10 cellular contexts compared by ENCODE assay signal in the genomic region with DNA sequence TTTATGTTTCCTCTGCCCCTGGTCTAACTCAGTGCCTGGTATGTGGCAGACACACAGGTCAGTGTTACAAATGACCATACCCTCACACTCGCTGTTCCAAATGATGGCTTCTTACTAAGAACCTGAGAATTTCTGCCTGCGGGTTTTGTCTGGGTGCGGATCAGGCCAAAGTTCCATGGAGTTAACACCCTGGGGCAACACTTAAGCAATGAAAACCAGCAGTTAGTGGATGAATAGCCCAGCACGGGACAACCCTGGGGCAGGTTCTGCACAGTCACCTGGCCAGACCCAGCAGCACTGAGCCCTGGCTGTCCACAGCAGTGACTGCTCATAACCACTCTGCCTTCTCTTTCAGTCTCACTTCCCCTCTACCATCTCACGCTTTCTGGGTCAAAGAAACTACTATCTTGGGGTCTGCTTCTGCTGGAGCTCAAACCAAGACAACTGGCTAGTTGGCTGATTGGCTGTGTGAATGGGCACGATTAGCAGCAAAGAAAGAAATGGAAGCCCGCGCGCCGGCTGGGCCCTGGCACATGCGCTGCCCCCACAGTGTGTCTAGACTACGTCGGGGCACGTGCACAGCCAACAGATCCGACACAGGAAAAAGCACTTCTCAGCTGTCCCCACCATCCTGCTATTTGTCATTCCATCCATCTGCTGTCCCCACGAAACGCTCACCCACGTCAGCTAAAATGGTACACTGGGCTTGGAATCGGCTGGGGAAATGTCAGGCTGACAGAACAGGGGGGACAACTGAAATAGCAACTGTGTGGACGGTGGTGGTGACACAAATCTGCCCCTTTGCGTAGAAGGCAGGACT. TPM values are rescaled to one million over a fixed set of nuclear protein-coding genes. Genes with fewer than 3 reads are reported as not detected.
A peak's percentile ranks its signal among the peaks of the same experiment; 100 is the strongest.
DNase-seq lines count a peak whose midpoint lies in the region; ATAC-seq and TF ChIP-seq lines count a peak whose summit lies in the region.
"Had no signal": no experiment of that assay in that cellular context is flagged by ENCODE, and none has a peak within 500 bp of the region (broad histone marks: within the 10 kb centered on the region; RNA-seq: fewer than 3 reads in every experiment).

No MANE protein-coding gene starts in this region.

- H3K79me1 ChIP-seq in mesendoderm (ENCODE audit: low read length): no peaks in the 10 kb centered on the region

- no peak overlapping the region for H2BK5ac ChIP-seq in mesendoderm (ENCODE audit: low read length)

- CTCF ChIA-PET in MCF 10A (lab: Yijun Ruan, JAX): interaction anchor here (1.5 to 1.7 kb wide), 2 partner anchors 9 to 11 kb away, joined by 3 to 5 read pairs; no protein-coding TSS in a partner anchor

- no peak overlapping the region for H2BK120ac ChIP-seq in mesendoderm (ENCODE audit: low read depth, low read length)

- H3K9ac ChIP-seq in mesendoderm (ENCODE audit: low read length): no peak overlapping the region

- H3K4me2 ChIP-seq in mesendoderm (ENCODE audit: low read length): no peak overlapping the region

- H2AK5ac ChIP-seq in mesendoderm (ENCODE audit: low read length): no peak overlapping the region

- H3K18ac ChIP-seq in mesendoderm (ENCODE audit: low read length): no peak overlapping the region

- no peaks in the 10 kb centered on the region for H3K4me1 ChIP-seq in mesendoderm (ENCODE audit: control insufficient read depth, low read depth, low read length)

- no peak overlapping the region for H4K8ac ChIP-seq in mesendoderm (ENCODE audit: low read depth, low read length)

- BruUV-seq in MCF 10A (replicated peaks; lab: Mats Ljungman, UMichigan): no TSS peak

- intact Hi-C loops in MCF 10A (cut with micrococcal nuclease): no loop called here

- no CpG with 5 or more reads among the region's 21 CpGs for WGBS in mesendoderm (ENCODE audit: extremely low coverage, insufficient coverage, low lambda C conversion rate)

- H3K4me3 ChIP-seq in mesendoderm (ENCODE audit: low read length): no peak overlapping the region
- H3K4me3 ChIP-seq: gastrocnemius medialis had no signal

- no peak overlapping the region for H3K27ac ChIP-seq in mesendoderm (ENCODE audit: low read depth, low read length)

- H3K56ac ChIP-seq in mesendoderm (ENCODE audit: low read length): no peak overlapping the region

- no peak overlapping the region for H3K4me3 Mint-ChIP-seq in MCF 10A (ENCODE audit: unreplicated experiment)
- H3K4me3 Mint-ChIP-seq: activated naive CD4-positive, alpha-beta T cell treated with anti-CD3 and anti-CD28 coated beads for 36 hours had no signal

- H3K9me3 Mint-ChIP-seq in MCF 10A (ENCODE audit: unreplicated experiment): no peaks in the 10 kb centered on the region
- H3K9me3 Mint-ChIP-seq: activated naive CD4-positive, alpha-beta T cell treated with anti-CD3 and anti-CD28 coated beads for 36 hours had no signal

- no peaks in the 10 kb centered on the region for H3K36me3 ChIP-seq in mesendoderm (ENCODE audit: control insufficient read depth, insufficient read depth, low read length)
- H3K36me3 ChIP-seq: gastrocnemius medialis had no signal

- H3K36me3 Mint-ChIP-seq in MCF 10A (ENCODE audit: insufficient read depth, unreplicated experiment): no peaks in the 10 kb centered on the region

- TF ChIP-seq CTCF in MCF 10A (IDR thresholded peaks at IDR 0.05; ENCODE audit: unreplicated experiment): no peak

- H3K4ac ChIP-seq in mesendoderm (ENCODE audit: low read depth, low read length): no peak overlapping the region

- H3K27me3 Mint-ChIP-seq in MCF 10A (ENCODE audit: insufficient read depth, unreplicated experiment): no peaks in the 10 kb centered on the region

- POLR2A ChIA-PET in MCF 10A (lab: Yijun Ruan, JAX): interaction anchor here (0.6 kb wide), 1 partner anchor 353 kb away, joined by 3 read pairs; no protein-coding TSS in a partner anchor

- H3K23ac ChIP-seq in mesendoderm (ENCODE audit: low read length): no peak overlapping the region

- H3K27ac Mint-ChIP-seq in MCF 10A (ENCODE audit: low read depth, unreplicated experiment): no peak overlapping the region
- H3K27ac Mint-ChIP-seq: activated naive CD4-positive, alpha-beta T cell treated with anti-CD3 and anti-CD28 coated beads for 36 hours had no signal

- DNase-seq in mesendoderm: peak; percentile 75
- no peak for DNase-seq in stimulated activated CD4-positive, alpha-beta T cell treated with anti-CD3 and anti-CD28 coated beads, Interleukin-15, amount 100 ng/mL, for 24 hours
- no peak for DNase-seq in MCF 10A (ENCODE audit: unreplicated experiment)
- DNase-seq in activated CD4-positive, CD25-positive, alpha-beta regulatory T cell (lab: John Stamatoyannopoulos, UW): no peak
- no peak for DNase-seq in NCI-H2107 treated with DMSO at 0.1 percent for 48 hours (lab: John Stamatoyannopoulos, UW; ENCODE audit: unreplicated experiment)
- DNase-seq: activated naive CD4-positive, alpha-beta T cell treated with anti-CD3 and anti-CD28 coated beads for 36 hours had no signal

- H2BK15ac ChIP-seq in mesendoderm (replicated peaks; ENCODE audit: low read depth): no peak overlapping the region

- H3K27me3 ChIP-seq in mesendoderm (ENCODE audit: insufficient read depth, low read length, poor library complexity): no peaks in the 10 kb centered on the region
- H3K27me3 ChIP-seq: gastrocnemius medialis had no signal

- H4K5ac ChIP-seq in mesendoderm (ENCODE audit: low read length): no peak overlapping the region

- H3K79me2 ChIP-seq in mesendoderm (ENCODE audit: control insufficient read depth, insufficient read depth, low read length): no peaks in the 10 kb centered on the region

- peak; percentile 96 for ATAC-seq in GM18519 (IDR thresholded peaks at IDR 0.05; ENCODE audit: low FRiP score, unreplicated experiment)
- peak; percentile 94 for ATAC-seq in GM21737 (IDR thresholded peaks at IDR 0.05; ENCODE audit: unreplicated experiment)
- ATAC-seq in HG03571 (IDR thresholded peaks at IDR 0.05; ENCODE audit: unreplicated experiment): peak; percentile 95

- H3K4me1 Mint-ChIP-seq in MCF 10A (ENCODE audit: insufficient read depth, unreplicated experiment): peaks cover 13% of the 10 kb centered on the region

RNA-seq across cellular contexts. Expression of a gene that starts 36.6 kb away (rescaled TPM):
- 38.1 TPM for polyA plus RNA-seq in mesendoderm (2013, experiment 1 of 2)
- 38.2 TPM for polyA plus RNA-seq in mesendoderm (2013, experiment 2 of 2)
- total RNA-seq in MCF 10A (2022): 18.0 and 24.0 TPM in 2 replicates

RNA-seq across cellular contexts. Expression of a gene that starts 36.8 kb away (rescaled TPM):
- 218 TPM for polyA plus RNA-seq in mesendoderm (2013, experiment 1 of 2)
- polyA plus RNA-seq in mesendoderm (2013, experiment 2 of 2): 220 TPM
- total RNA-seq in MCF 10A (2022): 108 and 170 TPM in 2 replicates

RNA-seq across cellular contexts. Expression of a gene that starts 52.3 kb away (rescaled TPM):
- polyA plus RNA-seq in mesendoderm (2013, experiment 1 of 2): 6.8 TPM
- polyA plus RNA-seq in mesendoderm (2013, experiment 2 of 2): 7.6 TPM
- 2.0 and 2.1 TPM in 2 replicates for total RNA-seq in MCF 10A (2022)
- total RNA-seq: activated naive CD4-positive, alpha-beta T cell treated with anti-CD3 and anti-CD28 coated beads for 36 hours; gastrocnemius medialis had no signal
